In genomic region chr7:1092806-1093505, GRCh38 we compare ENCODE assay signal across 20 cellular contexts. TPM values are rescaled to one million over a fixed set of nuclear protein-coding genes. Genes with fewer than 3 reads are reported as not detected.
A peak's percentile ranks its signal among the peaks of the same experiment; 100 is the strongest.
DNase-seq lines count a peak whose midpoint lies in the region; ATAC-seq, FAIRE-seq and TF ChIP-seq lines count a peak whose summit lies in the region.
"Had no signal": no experiment of that assay in that cellular context is flagged by ENCODE, and none has a peak within 500 bp of the region (broad histone marks: within the 10 kb centered on the region; RNA-seq: fewer than 3 reads in every experiment).

No MANE protein-coding gene starts in this region.

- H3K27ac ChIP-seq in cingulate gyrus (ENCODE audit: low read depth, low read length) = peak overlapping the region; percentile 19
- H3K27ac ChIP-seq: 22Rv1, PC-9, SJCRH30 had no signal

- DNase-seq in GM12891 (ENCODE audit: insufficient read length, low spot score) (no peak), left lobe of liver (ENCODE audit: low spot score) (peak; percentile 93), progenitor cell of endocrine pancreas (ENCODE audit: low spot score, unreplicated experiment) (no peak), NCI-H2196 (lab: John Stamatoyannopoulos, UW; ENCODE audit: unreplicated experiment) (no peak)
- DNase-seq: AML-193, DMS79 treated with DMSO at 0.1 percent for 48 hours, H9, KBM-7, NCI-H1417, NCI-H187 treated with DMSO at 0.1 percent for 48 hours, NCI-H226, NCI-H524 treated with DMSO at 0.1 percent for 48 hours, PC-9, SJCRH30 had no signal

- no peak for FAIRE-seq in GM12891 (lab: Jason Lieb, UNC)

- TF ChIP-seq CTCF in progenitor cell of endocrine pancreas (IDR thresholded peaks at IDR 0.05; ENCODE audit: unreplicated experiment) = no peak

- peaks cover 3% of the 10 kb centered on the region for H3K9me3 Mint-ChIP-seq in progenitor cell of endocrine pancreas (ENCODE audit: low read depth)
- H3K9me3 Mint-ChIP-seq: H9 had no signal

- H3K4me1 Mint-ChIP-seq in progenitor cell of endocrine pancreas (ENCODE audit: low read depth) = peaks cover 22% of the 10 kb centered on the region

- no peaks in the 10 kb centered on the region for H3K27me3 Mint-ChIP-seq in progenitor cell of endocrine pancreas

- H3K36me3 Mint-ChIP-seq in progenitor cell of endocrine pancreas (ENCODE audit: insufficient read depth) = peaks cover 19% of the 10 kb centered on the region

- ATAC-seq in left lobe of liver (peak; percentile 67), GM18858 (IDR thresholded peaks at IDR 0.05; ENCODE audit: unreplicated experiment) (no peak), HG02870 (IDR thresholded peaks at IDR 0.05; ENCODE audit: unreplicated experiment) (no peak), GM18502 (IDR thresholded peaks at IDR 0.05; ENCODE audit: poor library complexity, unreplicated experiment) (no peak)

- peak overlapping the region; percentile 50 for H3K27ac Mint-ChIP-seq in progenitor cell of endocrine pancreas

- H3K4me3 Mint-ChIP-seq in progenitor cell of endocrine pancreas (ENCODE audit: low read depth) = no peak overlapping the region
- H3K4me3 Mint-ChIP-seq: CD14-positive monocyte, H9 had no signal

- TF ChIP-seq POLR2A in GM12891 (IDR thresholded peaks at IDR 0.05; ENCODE audit: low read depth, low read length) = no peak

TF ChIP-seq in GM12891, 5 proteins besides CTCF, POLR2A, EP300 and RAD21:
- TF ChIP-seq TAF1 (IDR thresholded peaks at IDR 0.05; ENCODE audit: low read depth, low read length) = no peak
- no peak for TF ChIP-seq POU2F2 (IDR thresholded peaks at IDR 0.05; ENCODE audit: low read depth, low read length)
- no peak for TF ChIP-seq POLR2AphosphoS5 (IDR thresholded peaks at IDR 0.05; ENCODE audit: low read depth, low read length)
- TF ChIP-seq PAX5 (IDR thresholded peaks at IDR 0.05; ENCODE audit: insufficient read depth, low read length, severe bottlenecking) = peak; percentile 87

RNA-seq across cellular contexts. Expression of gene GPER1, which starts 5.0 kb away (rescaled TPM):
- 6.5 TPM for polyA plus RNA-seq in GM12891 (2012; ENCODE audit: low read depth, missing spikeins)
- total RNA-seq in left lobe of liver (29.8 TPM), progenitor cell of endocrine pancreas (0.50 and 0.64 TPM in 2 replicates)
- total RNA-seq: H9, SJCRH30 had no signal

RNA-seq across cellular contexts. Expression of gene GPR146, which starts 48.6 kb away (rescaled TPM):
- 3.0 TPM for polyA plus RNA-seq in GM12891 (2012; ENCODE audit: low read depth, missing spikeins)
- total RNA-seq in left lobe of liver (28.1 TPM), progenitor cell of endocrine pancreas (1.6 and 1.9 TPM in 2 replicates)

Comparison
In these comparisons a context has a peak if more than half of its experiments do, and no peak if none do; other contexts are left out.
1. RNA of gene GPER1, which starts 5.0 kb away (total RNA-seq): 29.8 TPM in left lobe of liver (single experiment); 0.50 to 0.64 TPM in progenitor cell of endocrine pancreas; every median in the first group is over 10 times any median in the second.
2. RNA of gene GPR146, which starts 48.6 kb away (total RNA-seq): 28.1 TPM in left lobe of liver (single experiment); 1.6 to 1.9 TPM in progenitor cell of endocrine pancreas; every median in the first group is over 10 times any median in the second.